Comparison of ENCODE assay signal across 25 cellular contexts in genomic region chr2:61367177-61367576, GRCh38.
"Had no signal": no experiment of that assay in that cellular context is flagged by ENCODE, and none has a peak within 500 bp of the region (broad histone marks: within the 10 kb centered on the region; RNA-seq: fewer than 3 reads in every experiment).

No MANE protein-coding gene starts in this region.

- ATAC-seq: activated CD8-positive, alpha-beta T cell treated with anti-CD3 and anti-CD28 coated beads for 36 hours; activated T-cell treated with anti-CD3 and anti-CD28 coated beads, Interleukin-2, amount 50 U/mL, for 72 hours; PC-3; SK-N-SH treated with all-trans-retinoic acid at 6 μM for 48 hours had no signal

- H3K9me3 Mint-ChIP-seq: activated naive CD4-positive, alpha-beta T cell treated with anti-CD3 and anti-CD28 coated beads, Interleukin-2, amount 10 ng/mL, durations not matched to agents 7 days and 5 days; activated T-cell treated with anti-CD3 and anti-CD28 coated beads, Interleukin-2, amount 50 U/mL, for 72 hours; activated T-helper 2 cell treated with anti-CD3 and anti-CD28 coated beads, Interferon-gamma antibody, Interleukin-2, Interleukin-4, amounts not matched to agents 10 μg/mL and 5 μg/mL and 100 μg/mL, durations not matched to agents 14 hours and 24 hours and 36 hours had no signal

- H3K27me3 Mint-ChIP-seq: activated CD8-positive, alpha-beta T cell treated with anti-CD3 and anti-CD28 coated beads for 36 hours; activated naive CD4-positive, alpha-beta T cell treated with anti-CD3 and anti-CD28 coated beads, Interleukin-2, amount 10 ng/mL, durations not matched to agents 7 days and 5 days had no signal

- H3K27ac Mint-ChIP-seq: activated CD8-positive, alpha-beta T cell treated with anti-CD3 and anti-CD28 coated beads for 36 hours; activated naive CD4-positive, alpha-beta T cell treated with anti-CD3 and anti-CD28 coated beads, Interleukin-2, amount 10 ng/mL, durations not matched to agents 7 days and 5 days; activated T-cell treated with anti-CD3 and anti-CD28 coated beads, Interleukin-2, amount 50 U/mL, for 72 hours; activated T-helper 2 cell treated with anti-CD3 and anti-CD28 coated beads, Interferon-gamma antibody, Interleukin-2, Interleukin-4, amounts not matched to agents 10 μg/mL and 5 μg/mL and 100 μg/mL, durations not matched to agents 14 hours and 24 hours and 36 hours had no signal

- DNase-seq: activated CD4-positive, alpha-beta T cell treated with anti-CD3 and anti-CD28 coated beads, Interleukin-2, amount 50 U/mL, for 1 hour; activated CD4-positive, CD25-positive, alpha-beta regulatory T cell treated with anti-CD3 and anti-CD28 coated beads, Interleukin-2, amount 50 U/mL, for 72 hours; activated CD8-positive, alpha-beta memory T cell treated with anti-CD3 and anti-CD28 coated beads, Interleukin-2, amount 50 U/mL, for 4 hours; activated CD8-positive, alpha-beta T cell treated with anti-CD3 and anti-CD28 coated beads for 36 hours; activated gamma-delta T cell treated with Interleukin-2 at 50 U/mL for 16 hours; activated naive CD4-positive, alpha-beta T cell treated with anti-CD3 and anti-CD28 coated beads, Interleukin-2, amount 10 ng/mL, durations not matched to agents 7 days and 5 days; activated T-cell treated with anti-CD3 and anti-CD28 coated beads, Interleukin-2, amount 50 U/mL, for 72 hours; aorta; caudate nucleus; Kasumi-1; KBM-7; NCI-H1092; NCI-H1694 treated with DMSO at 0.1 percent for 48 hours; NCI-H2081; NCI-H2171; NCI-H345; NCI-H510A treated with DMSO at 0.1 percent for 48 hours; NCI-H69; PC-3; SHP77; SW 1271 had no signal

- H3K4me3 Mint-ChIP-seq: activated CD8-positive, alpha-beta T cell treated with anti-CD3 and anti-CD28 coated beads for 36 hours; activated naive CD4-positive, alpha-beta T cell treated with anti-CD3 and anti-CD28 coated beads, Interleukin-2, amount 10 ng/mL, durations not matched to agents 7 days and 5 days; activated T-cell treated with anti-CD3 and anti-CD28 coated beads, Interleukin-2, amount 50 U/mL, for 72 hours had no signal

- H3K9me3 ChIP-seq: breast epithelium, SJSA1 had no signal
